1 cellular context compared by ENCODE assay signal in the genomic region with DNA sequence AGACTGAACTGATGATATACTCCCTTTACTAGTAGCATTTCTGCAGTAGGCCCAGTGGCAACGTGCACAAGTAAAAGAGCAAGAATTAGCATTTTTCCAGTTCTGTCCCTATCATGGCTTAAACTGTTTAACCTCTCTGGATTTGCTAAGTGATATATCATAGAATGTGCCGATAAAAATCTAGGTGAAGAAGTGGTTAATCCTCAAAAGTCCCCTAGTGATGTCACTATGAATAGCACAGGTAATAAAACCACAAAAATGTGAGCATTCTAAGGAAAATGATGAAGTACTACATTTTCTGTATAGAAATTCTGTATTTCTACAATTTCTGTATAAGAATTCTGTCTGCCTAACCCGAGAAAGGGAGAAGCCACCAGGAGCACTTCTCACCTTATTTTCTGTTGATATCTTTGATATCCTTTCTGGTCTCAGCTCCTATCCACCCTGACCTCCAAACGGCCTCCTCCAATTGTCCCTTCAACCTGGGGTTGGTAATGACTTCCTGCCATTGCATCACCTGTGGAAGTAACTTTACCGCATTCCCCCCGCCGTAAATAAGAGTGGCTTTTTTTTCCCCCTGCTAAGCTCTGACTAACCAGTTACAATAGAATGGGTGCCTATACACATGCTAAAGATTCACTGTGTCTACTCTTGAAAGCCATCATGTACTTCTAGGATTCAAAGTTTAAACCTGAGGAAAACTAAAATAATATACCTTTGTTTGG.
TF ChIP-seq lines count a peak whose summit lies in the region.

No MANE protein-coding gene starts in this region.

TF ChIP-seq in HCT116, 20 proteins besides CTCF, POLR2A, EP300 and RAD21:
- TF ChIP-seq FOSL1 (IDR thresholded peaks at IDR 0.05; ENCODE audit: low read depth): peak; percentile 49; the same call in 1 of the 2 replicates
- peak; percentile 96 for TF ChIP-seq CEBPB (IDR thresholded peaks at IDR 0.05; ENCODE audit: low read depth)
- TF ChIP-seq, protein P1, sequence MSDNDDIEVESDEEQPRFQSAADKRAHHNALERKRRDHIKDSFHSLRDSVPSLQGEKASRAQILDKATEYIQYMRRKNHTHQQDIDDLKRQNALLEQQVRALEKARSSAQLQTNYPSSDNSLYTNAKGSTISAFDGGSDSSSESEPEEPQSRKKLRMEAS (IDR thresholded peaks at IDR 0.05): peak; percentile 36; the same call in 1 of the 2 replicates
- no peak for TF ChIP-seq YY1 (IDR thresholded peaks at IDR 0.05; ENCODE audit: extremely low read depth, insufficient replicate concordance, low read depth, low read length)
- TF ChIP-seq, protein P2, sequence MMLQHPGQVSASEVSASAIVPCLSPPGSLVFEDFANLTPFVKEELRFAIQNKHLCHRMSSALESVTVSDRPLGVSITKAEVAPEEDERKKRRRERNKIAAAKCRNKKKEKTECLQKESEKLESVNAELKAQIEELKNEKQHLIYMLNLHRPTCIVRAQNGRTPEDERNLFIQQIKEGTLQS (IDR thresholded peaks at IDR 0.05): peak; percentile 86
- TF ChIP-seq SRF (IDR thresholded peaks at IDR 0.05; ENCODE audit: low read depth): no peak
- TF ChIP-seq, protein P3, sequence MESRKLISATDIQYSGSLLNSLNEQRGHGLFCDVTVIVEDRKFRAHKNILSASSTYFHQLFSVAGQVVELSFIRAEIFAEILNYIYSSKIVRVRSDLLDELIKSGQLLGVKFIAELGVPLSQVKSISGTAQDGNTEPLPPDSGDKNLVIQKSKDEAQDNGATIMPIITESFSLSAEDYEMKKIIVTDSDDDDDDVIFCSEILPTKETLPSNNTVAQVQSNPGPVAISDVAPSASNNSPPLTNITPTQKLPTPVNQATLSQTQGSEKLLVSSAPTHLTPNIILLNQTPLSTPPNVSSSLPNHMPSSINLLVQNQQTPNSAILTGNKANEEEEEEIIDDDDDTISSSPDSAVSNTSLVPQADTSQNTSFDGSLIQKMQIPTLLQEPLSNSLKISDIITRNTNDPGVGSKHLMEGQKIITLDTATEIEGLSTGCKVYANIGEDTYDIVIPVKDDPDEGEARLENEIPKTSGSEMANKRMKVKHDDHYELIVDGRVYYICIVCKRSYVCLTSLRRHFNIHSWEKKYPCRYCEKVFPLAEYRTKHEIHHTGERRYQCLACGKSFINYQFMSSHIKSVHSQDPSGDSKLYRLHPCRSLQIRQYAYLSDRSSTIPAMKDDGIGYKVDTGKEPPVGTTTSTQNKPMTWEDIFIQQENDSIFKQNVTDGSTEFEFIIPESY (IDR thresholded peaks at IDR 0.05; ENCODE audit: extremely low read depth, insufficient replicate concordance, low read length): no peak
- peak; percentile 49; the same call in 1 of the 2 replicates for TF ChIP-seq JUND (IDR thresholded peaks at IDR 0.05)
- TF ChIP-seq ZFX (IDR thresholded peaks at IDR 0.05): no peak
- no peak for TF ChIP-seq SIN3A (IDR thresholded peaks at IDR 0.05; ENCODE audit: low read depth)
- peak; percentile 87 for TF ChIP-seq SP1 (IDR thresholded peaks at IDR 0.05; ENCODE audit: low read depth)
- no peak for TF ChIP-seq CBX3 (IDR thresholded peaks at IDR 0.05; ENCODE audit: low read depth)
- TF ChIP-seq POLR2AphosphoS5 (IDR thresholded peaks at IDR 0.05; ENCODE audit: low read depth, low read length): peak; percentile 26; the same call in 1 of the 2 replicates
- no peak for TF ChIP-seq TCF7L2 (IDR thresholded peaks at IDR 0.05; ENCODE audit: borderline replicate concordance, extremely low read depth, insufficient read depth, insufficient read length)
- TF ChIP-seq EGR1 (IDR thresholded peaks at IDR 0.05; ENCODE audit: low read depth): no peak
- TF ChIP-seq EZH2phosphoT487 (IDR thresholded peaks at IDR 0.05; ENCODE audit: borderline replicate concordance): no peak
- no peak for TF ChIP-seq EZH2 (IDR thresholded peaks at IDR 0.05)
- TF ChIP-seq ELF1 (IDR thresholded peaks at IDR 0.05; ENCODE audit: borderline replicate concordance, low read depth): 0 out of 2 replicates have a peak, but pooled peaks have one; percentile 12
- TF ChIP-seq ZNF274 (IDR thresholded peaks at IDR 0.05; ENCODE audit: low read depth, low read length): no peak
- TF ChIP-seq, protein P4, sequence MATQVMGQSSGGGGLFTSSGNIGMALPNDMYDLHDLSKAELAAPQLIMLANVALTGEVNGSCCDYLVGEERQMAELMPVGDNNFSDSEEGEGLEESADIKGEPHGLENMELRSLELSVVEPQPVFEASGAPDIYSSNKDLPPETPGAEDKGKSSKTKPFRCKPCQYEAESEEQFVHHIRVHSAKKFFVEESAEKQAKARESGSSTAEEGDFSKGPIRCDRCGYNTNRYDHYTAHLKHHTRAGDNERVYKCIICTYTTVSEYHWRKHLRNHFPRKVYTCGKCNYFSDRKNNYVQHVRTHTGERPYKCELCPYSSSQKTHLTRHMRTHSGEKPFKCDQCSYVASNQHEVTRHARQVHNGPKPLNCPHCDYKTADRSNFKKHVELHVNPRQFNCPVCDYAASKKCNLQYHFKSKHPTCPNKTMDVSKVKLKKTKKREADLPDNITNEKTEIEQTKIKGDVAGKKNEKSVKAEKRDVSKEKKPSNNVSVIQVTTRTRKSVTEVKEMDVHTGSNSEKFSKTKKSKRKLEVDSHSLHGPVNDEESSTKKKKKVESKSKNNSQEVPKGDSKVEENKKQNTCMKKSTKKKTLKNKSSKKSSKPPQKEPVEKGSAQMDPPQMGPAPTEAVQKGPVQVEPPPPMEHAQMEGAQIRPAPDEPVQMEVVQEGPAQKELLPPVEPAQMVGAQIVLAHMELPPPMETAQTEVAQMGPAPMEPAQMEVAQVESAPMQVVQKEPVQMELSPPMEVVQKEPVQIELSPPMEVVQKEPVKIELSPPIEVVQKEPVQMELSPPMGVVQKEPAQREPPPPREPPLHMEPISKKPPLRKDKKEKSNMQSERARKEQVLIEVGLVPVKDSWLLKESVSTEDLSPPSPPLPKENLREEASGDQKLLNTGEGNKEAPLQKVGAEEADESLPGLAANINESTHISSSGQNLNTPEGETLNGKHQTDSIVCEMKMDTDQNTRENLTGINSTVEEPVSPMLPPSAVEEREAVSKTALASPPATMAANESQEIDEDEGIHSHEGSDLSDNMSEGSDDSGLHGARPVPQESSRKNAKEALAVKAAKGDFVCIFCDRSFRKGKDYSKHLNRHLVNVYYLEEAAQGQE (IDR thresholded peaks at IDR 0.05; ENCODE audit: low read depth): no peak
